8 cellular contexts compared by ENCODE assay signal in the genomic region with DNA sequence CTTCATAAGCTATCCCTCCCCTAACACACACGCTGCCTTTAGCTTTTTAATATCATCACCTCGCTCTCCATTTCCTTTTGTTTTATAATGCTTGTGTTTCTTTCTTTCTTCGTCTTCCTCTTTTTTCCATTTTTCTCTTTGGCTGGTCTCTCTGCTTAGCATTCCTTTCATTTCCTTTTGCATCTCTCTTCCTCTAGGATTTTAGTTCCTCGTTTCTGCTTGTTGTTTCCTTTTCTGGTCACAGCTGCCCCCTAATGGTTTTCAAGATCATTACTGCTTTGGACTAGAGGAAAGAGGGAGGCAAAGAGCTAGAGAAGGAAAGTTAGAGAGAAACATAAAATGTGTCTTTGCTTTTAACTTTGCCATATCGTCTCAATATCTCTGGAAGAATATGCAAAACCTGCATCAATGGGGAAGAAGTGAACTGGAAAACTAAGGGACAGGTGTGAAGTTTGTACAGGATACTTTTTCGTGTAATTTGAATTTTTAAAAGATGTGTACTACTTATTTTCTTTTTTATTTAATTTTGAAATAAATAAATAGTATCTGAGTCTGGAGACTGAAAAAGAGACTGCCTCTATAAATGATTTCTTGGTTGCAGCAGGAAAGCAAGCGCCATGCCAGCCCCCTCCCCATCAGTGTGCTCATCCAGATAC. TPM values are rescaled to one million over a fixed set of nuclear protein-coding genes. Genes with fewer than 3 reads are reported as not detected.
DNase-seq lines count a peak whose midpoint lies in the region; ATAC-seq and TF ChIP-seq lines count a peak whose summit lies in the region.

No MANE protein-coding gene starts in this region.

- TF ChIP-seq POLR2A in body of pancreas (IDR thresholded peaks at IDR 0.05), result no peak

- no peak overlapping the region for H3K27ac Mint-ChIP-seq in CD4-positive, alpha-beta memory T cell
- no peak overlapping the region for H3K27ac Mint-ChIP-seq in stimulated activated memory B cell treated with anti-CD40 and anti-IgM and Interleukin-4, amounts not matched to agents 10 μg/mL and 1 μg/mL and 100 μg/mL, for 72 hours
- H3K27ac Mint-ChIP-seq in stimulated activated effector memory CD8-positive, alpha-beta T cell treated with anti-CD3 and anti-CD28 coated beads, Interleukin-12 subunit alpha, Interleukin-12 subunit beta, amount 100 ng/mL, for 72 hours, result no peak overlapping the region

- H3K9me3 Mint-ChIP-seq in CD4-positive, alpha-beta memory T cell, result no peaks in the 10 kb centered on the region
- no peaks in the 10 kb centered on the region for H3K9me3 Mint-ChIP-seq in stimulated activated memory B cell treated with anti-CD40 and anti-IgM and Interleukin-4, amounts not matched to agents 10 μg/mL and 1 μg/mL and 100 μg/mL, for 72 hours
- H3K9me3 Mint-ChIP-seq in stimulated activated effector memory CD8-positive, alpha-beta T cell treated with anti-CD3 and anti-CD28 coated beads, Interleukin-12 subunit alpha, Interleukin-12 subunit beta, amount 100 ng/mL, for 72 hours, result no peaks in the 10 kb centered on the region

- no peaks in the 10 kb centered on the region for H3K9me3 ChIP-seq in CD4-positive, alpha-beta memory T cell (ENCODE audit: control insufficient read depth in 1 of 2, low read length in 2 of 2)
- H3K9me3 ChIP-seq in body of pancreas, result no peaks in the 10 kb centered on the region

- peak; percentile 48 to 93 (median 80) for TF ChIP-seq CTCF in body of pancreas (IDR thresholded peaks at IDR 0.05)

- H3K27me3 ChIP-seq in CD4-positive, alpha-beta memory T cell (ENCODE audit: insufficient read depth, low read length), result no peaks in the 10 kb centered on the region
- no peaks in the 10 kb centered on the region for H3K27me3 ChIP-seq in body of pancreas

- DNase-seq in CD4-positive, alpha-beta memory T cell, result peak in 3 of 5 donors; percentile 13 to 27 (median 26)
- peak; percentile 52 for DNase-seq in HEK293T (ENCODE audit: extremely low spot score)
- DNase-seq in NCI-H526 (lab: John Stamatoyannopoulos, UW), result peak; percentile 48 to 71
- DNase-seq in body of pancreas, result peak in 2 of 4 donors; percentile 22 to 50
- DNase-seq in left kidney (ENCODE audit: low read depth, low spot score), result peak; percentile 90
- no peak for DNase-seq in stimulated activated effector memory CD8-positive, alpha-beta T cell treated with anti-CD3 and anti-CD28 coated beads, Interleukin-12 subunit alpha, Interleukin-12 subunit beta, amount 100 ng/mL, for 72 hours (ENCODE audit: low spot score in 2 of 2)

- peaks cover 9 to 12% of the 10 kb centered on the region in 2 donors for H3K27me3 Mint-ChIP-seq in CD4-positive, alpha-beta memory T cell
- peaks cover 9% of the 10 kb centered on the region for H3K27me3 Mint-ChIP-seq in stimulated activated memory B cell treated with anti-CD40 and anti-IgM and Interleukin-4, amounts not matched to agents 10 μg/mL and 1 μg/mL and 100 μg/mL, for 72 hours

- POLR2A ChIA-PET in CD4-positive, alpha-beta memory T cell (lab: Charles Lee; ENCODE audit: partially characterized antibody), result no interaction called here
- POLR2A ChIA-PET in HEK293T (lab: Yijun Ruan, JAX), result no interaction called here

- no peaks in the 10 kb centered on the region for H3K36me3 Mint-ChIP-seq in CD4-positive, alpha-beta memory T cell
- no peaks in the 10 kb centered on the region for H3K36me3 Mint-ChIP-seq in stimulated activated memory B cell treated with anti-CD40 and anti-IgM and Interleukin-4, amounts not matched to agents 10 μg/mL and 1 μg/mL and 100 μg/mL, for 72 hours
- H3K36me3 Mint-ChIP-seq in stimulated activated effector memory CD8-positive, alpha-beta T cell treated with anti-CD3 and anti-CD28 coated beads, Interleukin-12 subunit alpha, Interleukin-12 subunit beta, amount 100 ng/mL, for 72 hours, result no peaks in the 10 kb centered on the region

- no peak overlapping the region for H3K27ac ChIP-seq in CD4-positive, alpha-beta memory T cell (ENCODE audit: low read depth, low read length)
- no peak overlapping the region for H3K27ac ChIP-seq in body of pancreas

- intact Hi-C loops in CD4-positive, alpha-beta memory T cell (cut with micrococcal nuclease), result loop anchor here (1.0 to 10.0 kb wide), 5 partner anchors 805 to 1568 kb away; a partner anchor contains a TSS
- intact Hi-C loops in body of pancreas (cut with DNase I), result no loop called here

- CTCF ChIA-PET in CD4-positive, alpha-beta memory T cell (lab: Charles Lee; ENCODE audit: partially characterized antibody), result interaction anchor here (0.6 to 8.5 kb wide), 24 partner anchors 8 to 1415 kb away, joined by 3 to 151 read pairs (median 4); no protein-coding TSS in a partner anchor
- CTCF ChIA-PET in HEK293T (lab: Yijun Ruan, JAX), result interaction anchor here (0.6 to 1.8 kb wide), 18 partner anchors 9 to 897 kb away, joined by 3 to 8 read pairs (median 3); no protein-coding TSS in a partner anchor

- H3K4me1 ChIP-seq in CD4-positive, alpha-beta memory T cell (ENCODE audit: insufficient read depth, low read length), result no peaks in the 10 kb centered on the region
- H3K4me1 ChIP-seq in body of pancreas, result no peaks in the 10 kb centered on the region

- H3K36me3 ChIP-seq in CD4-positive, alpha-beta memory T cell (ENCODE audit: insufficient read depth, low read length), result no peaks in the 10 kb centered on the region
- H3K36me3 ChIP-seq in body of pancreas (replicated peaks in 1 of 2; ENCODE audit: insufficient read depth in 1 of 2, low read depth in 2 of 2), result no peaks in the 10 kb centered on the region

- 22 to 27% methylated on average over 7 of the region's 7 CpGs for WGBS in body of pancreas, 2 donors

- H3K4me1 Mint-ChIP-seq in CD4-positive, alpha-beta memory T cell, result peaks cover 0 to 4% (median 2%) of the 10 kb centered on the region in 4 donors
- peaks cover 7% of the 10 kb centered on the region for H3K4me1 Mint-ChIP-seq in stimulated activated memory B cell treated with anti-CD40 and anti-IgM and Interleukin-4, amounts not matched to agents 10 μg/mL and 1 μg/mL and 100 μg/mL, for 72 hours
- H3K4me1 Mint-ChIP-seq in stimulated activated effector memory CD8-positive, alpha-beta T cell treated with anti-CD3 and anti-CD28 coated beads, Interleukin-12 subunit alpha, Interleukin-12 subunit beta, amount 100 ng/mL, for 72 hours, result no peaks in the 10 kb centered on the region

- ATAC-seq in body of pancreas (peak; percentile 67), GM18909 (IDR thresholded peaks at IDR 0.05; ENCODE audit: poor library complexity, unreplicated experiment) (no peak)
- no peak for ATAC-seq in stimulated activated memory B cell treated with anti-CD40 and anti-IgM and Interleukin-4, amounts not matched to agents 10 μg/mL and 1 μg/mL and 100 μg/mL, for 72 hours
- ATAC-seq in stimulated activated effector memory CD8-positive, alpha-beta T cell treated with anti-CD3 and anti-CD28 coated beads, Interleukin-12 subunit alpha, Interleukin-12 subunit beta, amount 100 ng/mL, for 72 hours, result no peak

- H3K4me3 Mint-ChIP-seq in CD4-positive, alpha-beta memory T cell, result no peak overlapping the region
- H3K4me3 Mint-ChIP-seq in stimulated activated memory B cell treated with anti-CD40 and anti-IgM and Interleukin-4, amounts not matched to agents 10 μg/mL and 1 μg/mL and 100 μg/mL, for 72 hours, result no peak overlapping the region
- H3K4me3 Mint-ChIP-seq in stimulated activated effector memory CD8-positive, alpha-beta T cell treated with anti-CD3 and anti-CD28 coated beads, Interleukin-12 subunit alpha, Interleukin-12 subunit beta, amount 100 ng/mL, for 72 hours, result no peak overlapping the region

- H3K4me3 ChIP-seq in CD4-positive, alpha-beta memory T cell (ENCODE audit: low read length in 2 of 2), result no peak overlapping the region
- H3K4me3 ChIP-seq in body of pancreas, result no peak overlapping the region

TF ChIP-seq in HEK293T, 16 proteins besides CTCF, POLR2A, EP300 and RAD21:
- no peak for TF ChIP-seq SUZ12 (IDR thresholded peaks at IDR 0.05)
- no peak for TF ChIP-seq L3MBTL2 (conservative IDR thresholded peaks at IDR 0.05)
- TF ChIP-seq ELF4 (IDR thresholded peaks at IDR 0.05), result no peak
- no peak for TF ChIP-seq FOXA1 (IDR thresholded peaks at IDR 0.05)
- no peak for TF ChIP-seq TARDBP (IDR thresholded peaks at IDR 0.05)
- no peak for TF ChIP-seq FOXK2 (IDR thresholded peaks at IDR 0.05)
- no peak for TF ChIP-seq ZNF384 (IDR thresholded peaks at IDR 0.05)
- TF ChIP-seq NFRKB (IDR thresholded peaks at IDR 0.05), result no peak
- no peak for TF ChIP-seq SP1 (IDR thresholded peaks at IDR 0.05)
- no peak for TF ChIP-seq HDGF (IDR thresholded peaks at IDR 0.05; ENCODE audit: borderline replicate concordance)
- no peak for TF ChIP-seq FOXM1 (IDR thresholded peaks at IDR 0.05; ENCODE audit: borderline replicate concordance)
- no peak for TF ChIP-seq LEF1 (IDR thresholded peaks at IDR 0.05; ENCODE audit: borderline replicate concordance)
- no peak for TF ChIP-seq ARNT (IDR thresholded peaks at IDR 0.05)
- no peak for TF ChIP-seq CTBP1 (IDR thresholded peaks at IDR 0.05; ENCODE audit: borderline replicate concordance)
- TF ChIP-seq, protein P1, sequence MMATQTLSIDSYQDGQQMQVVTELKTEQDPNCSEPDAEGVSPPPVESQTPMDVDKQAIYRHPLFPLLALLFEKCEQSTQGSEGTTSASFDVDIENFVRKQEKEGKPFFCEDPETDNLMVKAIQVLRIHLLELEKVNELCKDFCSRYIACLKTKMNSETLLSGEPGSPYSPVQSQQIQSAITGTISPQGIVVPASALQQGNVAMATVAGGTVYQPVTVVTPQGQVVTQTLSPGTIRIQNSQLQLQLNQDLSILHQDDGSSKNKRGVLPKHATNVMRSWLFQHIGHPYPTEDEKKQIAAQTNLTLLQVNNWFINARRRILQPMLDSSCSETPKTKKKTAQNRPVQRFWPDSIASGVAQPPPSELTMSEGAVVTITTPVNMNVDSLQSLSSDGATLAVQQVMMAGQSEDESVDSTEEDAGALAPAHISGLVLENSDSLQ (IDR thresholded peaks at IDR 0.05), result no peak
- TF ChIP-seq BHLHE40 (IDR thresholded peaks at IDR 0.05; ENCODE audit: borderline replicate concordance), result no peak

RNA-seq across cellular contexts. Expression of a gene that starts 6.3 kb away (rescaled TPM):
- 1 to 10 TPM; 1.1 to 2.1 TPM for total RNA-seq in CD4-positive, alpha-beta memory T cell
- polyA plus RNA-seq in CD4-positive, alpha-beta memory T cell, result not detected
- total RNA-seq in body of pancreas, result 1 to 10 TPM; 5.7 to 7.6 TPM

Comparison
In these comparisons a context has a peak if more than half of its experiments do, and no peak if none do; other contexts are left out.
1. DNase-seq: peak in CD4-positive, alpha-beta memory T cell (3 of 5), HEK293T (single experiment), NCI-H526 (2 of 2) and left kidney (single experiment); none in stimulated activated effector memory CD8-positive, alpha-beta T cell treated with anti-CD3 and anti-CD28 coated beads, Interleukin-12 subunit alpha, Interleukin-12 subunit beta, amount 100 ng/mL, for 72 hours (0 of 2).